In the genomic region with DNA sequence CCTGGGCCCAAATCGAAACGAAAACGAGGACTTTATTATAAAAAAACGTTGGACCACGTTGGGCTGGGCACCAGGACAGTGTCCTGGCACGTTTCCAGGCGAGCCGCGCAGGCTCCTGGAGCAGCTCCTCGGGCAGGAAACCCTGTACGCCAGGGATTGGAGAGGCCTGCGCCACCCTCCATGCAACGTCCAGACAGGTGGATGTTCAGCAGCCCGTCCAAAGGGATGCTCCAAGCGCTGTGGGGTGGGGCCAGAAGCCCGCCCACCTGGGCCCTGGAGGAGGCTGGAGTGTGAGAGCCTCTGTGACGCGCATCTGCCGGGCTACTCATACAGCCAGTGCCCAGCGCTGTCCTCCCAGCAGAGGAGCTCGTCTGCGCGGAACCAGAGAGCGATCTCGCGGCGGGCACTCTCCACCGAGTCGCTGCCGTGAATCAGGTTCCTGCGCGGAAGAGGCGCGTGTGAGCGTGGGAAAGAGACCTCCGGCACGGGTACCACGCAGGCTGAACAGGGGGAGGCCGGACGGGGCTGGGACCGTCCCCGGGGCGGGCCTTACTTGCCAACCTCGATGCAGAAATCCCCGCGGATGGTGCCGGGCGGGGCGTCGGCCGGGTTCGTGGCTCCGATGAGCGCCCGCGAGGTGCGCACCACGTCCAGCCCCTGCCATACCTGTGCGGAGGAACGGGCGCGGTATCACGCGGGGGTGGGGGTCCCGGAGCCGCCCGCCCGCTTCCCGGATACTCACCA, we compare ENCODE assay signal across 8 cellular contexts. TPM values are rescaled to one million over a fixed set of nuclear protein-coding genes. Genes with fewer than 3 reads are reported as not detected.
DNase-seq lines count a peak whose midpoint lies in the region; ATAC-seq and TF ChIP-seq lines count a peak whose summit lies in the region.

No MANE protein-coding gene starts in this region.

- peak overlapping the region; percentile 41 to 67 for H3K9ac ChIP-seq in mucosa of rectum (ENCODE audit: low read depth in 1 of 2, low read length in 2 of 2)
- H3K9ac ChIP-seq in subcutaneous abdominal adipose tissue (ENCODE audit: low read length in 5 of 5) = peak overlapping the region in 3 of 5 donors; percentile 45 to 75 (median 66)

- no peak for ATAC-seq in HG03432 (IDR thresholded peaks at IDR 0.05; ENCODE audit: unreplicated experiment)
- no peak for ATAC-seq in GM19035 (IDR thresholded peaks at IDR 0.05; ENCODE audit: unreplicated experiment)

- peak overlapping the region; percentile 99 for H3K4me3 ChIP-seq in DOHH2 (ENCODE audit: low read length)
- peak overlapping the region; percentile 85 for H3K4me3 ChIP-seq in epithelial cell of proximal tubule (ENCODE audit: low read depth, low read length)
- H3K4me3 ChIP-seq in mucosa of rectum (ENCODE audit: low read length in 2 of 2) = peak overlapping the region; percentile 81 to 88
- H3K4me3 ChIP-seq in subcutaneous abdominal adipose tissue (ENCODE audit: low read depth in 1 of 5, low read length in 5 of 5) = peak overlapping the region in 4 of 5 donors; percentile 73 to 96 (median 90)

- peaks cover 52% of the 10 kb centered on the region for H3K79me2 ChIP-seq in DOHH2 (ENCODE audit: control insufficient read depth, low read length)

- no peaks in the 10 kb centered on the region for H3K9me3 ChIP-seq in DOHH2 (ENCODE audit: control insufficient read depth, insufficient read depth, low read length)
- H3K9me3 ChIP-seq in mucosa of rectum (ENCODE audit: control insufficient read depth in 2 of 2, low read length in 2 of 2) = no peaks in the 10 kb centered on the region
- H3K9me3 ChIP-seq in subcutaneous abdominal adipose tissue (ENCODE audit: control insufficient read depth in 5 of 5, low read length in 5 of 5) = no peaks in the 10 kb centered on the region

- H4K20me1 ChIP-seq in DOHH2 (ENCODE audit: control insufficient read depth, insufficient read depth, low read depth, low read length) = no peaks in the 10 kb centered on the region

- peaks cover 23% of the 10 kb centered on the region for H3K4me1 ChIP-seq in DOHH2 (ENCODE audit: control insufficient read depth, low read length)
- H3K4me1 ChIP-seq in mucosa of rectum (ENCODE audit: control insufficient read depth in 2 of 2, insufficient read depth in 2 of 2, low read length in 2 of 2) = peaks cover 27 to 34% of the 10 kb centered on the region in 2 donors
- H3K4me1 ChIP-seq in subcutaneous abdominal adipose tissue (ENCODE audit: control insufficient read depth in 5 of 5, insufficient read depth in 5 of 5, low read length in 5 of 5) = peaks cover 7 to 45% (median 40%) of the 10 kb centered on the region in 5 donors

- H3K27me3 ChIP-seq in DOHH2 (ENCODE audit: control insufficient read depth, low read length) (no peaks in the 10 kb centered on the region), mucosa of rectum (ENCODE audit: control insufficient read depth in 2 of 2, insufficient read depth in 2 of 2, low read length in 2 of 2) (no peaks in the 10 kb centered on the region), subcutaneous abdominal adipose tissue (ENCODE audit: control insufficient read depth in 5 of 5, insufficient read depth in 4 of 5, low read length in 5 of 5) (no peaks in the 10 kb centered on the region)

- H3K4me2 ChIP-seq in DOHH2 (ENCODE audit: low read length) = peak overlapping the region; percentile 96

- DNase-seq in NCI-H2107 treated with DMSO at 0.1 percent for 48 hours (lab: John Stamatoyannopoulos, UW; ENCODE audit: unreplicated experiment) = peak; percentile 33
- peak; percentile 22 for DNase-seq in activated T-cell treated with anti-CD3 and anti-CD28 coated beads for 1 hour (ENCODE audit: low read depth)
- no peak for DNase-seq in epithelial cell of proximal tubule (ENCODE audit: low read depth)

- H3K9me2 ChIP-seq in DOHH2 (replicated peaks; ENCODE audit: control insufficient read depth, low read length) = no peaks in the 10 kb centered on the region

- H3K36me3 ChIP-seq in DOHH2 (ENCODE audit: control insufficient read depth, low read length) (peaks cover 79% of the 10 kb centered on the region), mucosa of rectum (ENCODE audit: control insufficient read depth in 2 of 2, insufficient read depth in 2 of 2, low read length in 2 of 2) (peaks cover 20 to 31% of the 10 kb centered on the region in 2 donors), subcutaneous abdominal adipose tissue (ENCODE audit: control insufficient read depth in 5 of 5, insufficient read depth in 5 of 5, low read length in 5 of 5) (peaks cover 0 to 45% (median 38%) of the 10 kb centered on the region in 5 donors)

- no peak for TF ChIP-seq CTCF in DOHH2 (IDR thresholded peaks at IDR 0.05; ENCODE audit: low read depth, low read length, poor library complexity, severe bottlenecking)
- TF ChIP-seq CTCF in epithelial cell of proximal tubule (conservative IDR thresholded peaks at IDR 0.05; ENCODE audit: low read depth, low read length) = no peak

- peaks cover 18% of the 10 kb centered on the region for H3F3A ChIP-seq in DOHH2 (ENCODE audit: control insufficient read depth, insufficient read depth)

- H3K27ac ChIP-seq in DOHH2 (ENCODE audit: low read depth, low read length) (peak overlapping the region; percentile 83), mucosa of rectum (ENCODE audit: low read depth in 2 of 2, low read length in 2 of 2) (peak overlapping the region; percentile 50 to 91), subcutaneous abdominal adipose tissue (ENCODE audit: low read depth, low read length) (peak overlapping the region; percentile 62)

RNA-seq across cellular contexts. Expression of a gene that starts 0.8 kb away (rescaled TPM):
- 50.5 and 63.2 TPM in 2 replicates for total RNA-seq in epithelial cell of proximal tubule

RNA-seq across cellular contexts. Expression of a gene that starts 2.1 kb away (rescaled TPM):
- 7.5 and 14.0 TPM in 2 replicates for total RNA-seq in epithelial cell of proximal tubule

RNA-seq across cellular contexts. Expression of a gene that starts 2.4 kb away (rescaled TPM):
- 167 and 227 TPM in 2 replicates for total RNA-seq in epithelial cell of proximal tubule

RNA-seq across cellular contexts. Expression of a gene that starts 11.9 kb away (rescaled TPM):
- 35.0 and 57.9 TPM in 2 replicates for total RNA-seq in epithelial cell of proximal tubule

RNA-seq across cellular contexts. Expression of a gene that starts 12.3 kb away (rescaled TPM):
- 111 and 138 TPM in 2 replicates for total RNA-seq in epithelial cell of proximal tubule
